ENCODE assay signal across 8 cellular contexts in the genomic region with DNA sequence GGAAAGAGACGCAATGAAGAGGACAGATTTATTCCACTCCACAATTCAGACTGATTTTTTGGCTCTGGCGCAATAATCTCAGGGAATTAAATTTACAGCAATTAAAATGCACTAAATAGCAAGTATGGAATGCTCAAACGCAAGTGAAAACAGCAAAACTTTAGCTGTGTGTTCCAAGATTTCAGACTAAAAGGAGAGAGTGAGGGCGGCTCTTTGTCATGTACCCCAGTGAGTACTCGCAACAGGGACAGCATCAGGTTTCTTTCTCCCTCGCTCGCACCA. TPM values are rescaled to one million over a fixed set of nuclear protein-coding genes. Genes with fewer than 3 reads are reported as not detected.
DNase-seq lines count a peak whose midpoint lies in the region; ATAC-seq and TF ChIP-seq lines count a peak whose summit lies in the region.

No MANE protein-coding gene starts in this region.

- WGBS in transverse colon (ENCODE audit: low coverage in 1 of 2), 2 donors = 0 to 11% methylated on average over 3 to 7 of the region's 7 CpGs

- H3K4me1 ChIP-seq in lower lobe of right lung (peaks cover 54% of the 10 kb centered on the region), transverse colon (peaks cover 8 to 49% (median 42%) of the 10 kb centered on the region in 4 donors)

- TF ChIP-seq CTCF in astrocyte of the spinal cord (IDR thresholded peaks at IDR 0.05; ENCODE audit: low read depth, low read length) (no peak), lower lobe of right lung (IDR thresholded peaks at IDR 0.05) (no peak), transverse colon (IDR thresholded peaks at IDR 0.05) (no peak)

- H3K9me3 Mint-ChIP-seq in activated T-cell treated with anti-CD3 and anti-CD28 coated beads, Interleukin-2, amount 50 U/mL, for 24 hours = no peaks in the 10 kb centered on the region

- H3K27me3 Mint-ChIP-seq in activated T-cell treated with anti-CD3 and anti-CD28 coated beads, Interleukin-2, amount 50 U/mL, for 24 hours = no peaks in the 10 kb centered on the region

- TF ChIP-seq EP300 in transverse colon (IDR thresholded peaks at IDR 0.05; ENCODE audit: low read depth) = no peak

- TF ChIP-seq POLR2A in transverse colon (IDR thresholded peaks at IDR 0.05) = no peak

- H3K4me1 Mint-ChIP-seq in activated T-cell treated with anti-CD3 and anti-CD28 coated beads, Interleukin-2, amount 50 U/mL, for 24 hours (ENCODE audit: low read depth) = peaks cover 41% of the 10 kb centered on the region

- ATAC-seq in lower lobe of right lung = no peak
- no peak for ATAC-seq in GM18520 (IDR thresholded peaks at IDR 0.05; ENCODE audit: unreplicated experiment)

- peak overlapping the region; percentile 96 for H3K4me3 Mint-ChIP-seq in activated T-cell treated with anti-CD3 and anti-CD28 coated beads, Interleukin-2, amount 50 U/mL, for 24 hours

- peak overlapping the region; percentile 92 for H3K27ac Mint-ChIP-seq in activated T-cell treated with anti-CD3 and anti-CD28 coated beads, Interleukin-2, amount 50 U/mL, for 24 hours

- DNase-seq in activated T-cell treated with anti-CD3 and anti-CD28 coated beads, Interleukin-2, amount 50 U/mL, for 24 hours = no peak
- DNase-seq in activated T-cell treated with anti-CD3 and anti-CD28 coated beads, Interleukin-2, amount 50 U/mL, for 1 hour = no peak
- no peak for DNase-seq in astrocyte of the spinal cord (ENCODE audit: low read depth, low spot score)
- DNase-seq in lower lobe of right lung = no peak
- no peak for DNase-seq in transverse colon
- no peak for DNase-seq in NCI-H1417 treated with DMSO at 0.1 percent for 48 hours (lab: John Stamatoyannopoulos, UW)
- no peak for DNase-seq in activated CD8-positive, alpha-beta memory T cell treated with anti-CD3 and anti-CD28 coated beads, Interleukin-2, amount 50 U/mL, for 4 hours

- H3K4me3 ChIP-seq in astrocyte of the spinal cord (ENCODE audit: low read depth, low read length) (peak overlapping the region; percentile 70), lower lobe of right lung (peak overlapping the region; percentile 87), transverse colon (peak overlapping the region; percentile 74 to 100 (median 80))

- no peaks in the 10 kb centered on the region for H3K9me3 ChIP-seq in lower lobe of right lung
- H3K9me3 ChIP-seq in transverse colon = no peaks in the 10 kb centered on the region

- H3K36me3 ChIP-seq in lower lobe of right lung (no peaks in the 10 kb centered on the region), transverse colon (no peaks in the 10 kb centered on the region)

- peaks cover 5% of the 10 kb centered on the region for H3K36me3 Mint-ChIP-seq in activated T-cell treated with anti-CD3 and anti-CD28 coated beads, Interleukin-2, amount 50 U/mL, for 24 hours (ENCODE audit: low read depth)

- H3K27me3 ChIP-seq in lower lobe of right lung (ENCODE audit: low read depth) (no peaks in the 10 kb centered on the region), transverse colon (no peaks in the 10 kb centered on the region)

- H3K27ac ChIP-seq in lower lobe of right lung (peak overlapping the region; percentile 99), transverse colon (peak overlapping the region; percentile 100)

- in situ Hi-C loops in astrocyte of the spinal cord (cut with HindIII; ENCODE audit: low sequenced_read_pairs) (no loop called here), transverse colon (cut with MboI; ENCODE audit: low pct_ligation_motif_present in 1 of 4, low pct_unique_long_range_greater_than_20kb in 1 of 4, low sequenced_read_pairs in 3 of 4) (loop anchor here in 1 of 4 donors (10.0 kb wide), 1 partner anchor 62 kb away; no protein-coding TSS in a partner anchor)

- intact Hi-C loops in lower lobe of right lung (cut with DNase I) (no loop called here), transverse colon (cut with DNase I; ENCODE audit: low total_unique reads) (no loop called here)

RNA-seq across cellular contexts. Expression of a gene that starts 1.2 kb away (rescaled TPM):
- 54.3 TPM for total RNA-seq in lower lobe of right lung
- 10 to 100 TPM; 53.9 to 93.0 (median 74.7) TPM for total RNA-seq in transverse colon
